ENCODE assay signal across 9 cellular contexts in genomic region chr12:96578526-96579125, GRCh38.
A peak's percentile ranks its signal among the peaks of the same experiment; 100 is the strongest.
DNase-seq lines count a peak whose midpoint lies in the region; ATAC-seq, FAIRE-seq and TF ChIP-seq lines count a peak whose summit lies in the region.
"Had no signal": no experiment of that assay in that cellular context is flagged by ENCODE, and none has a peak within 500 bp of the region (broad histone marks: within the 10 kb centered on the region; RNA-seq: fewer than 3 reads in every experiment).

No MANE protein-coding gene starts in this region.

- intact Hi-C loops in K562 (cut with micrococcal nuclease) (loop anchor here (1.0 to 5.0 kb wide), 4 partner anchors 408 to 1818 kb away; no protein-coding TSS in a partner anchor), left colon (cut with DNase I, micrococcal nuclease) (loop anchor here in 1 of 2 donors (5.0 to 10.0 kb wide), 3 partner anchors 406 to 1816 kb away; no protein-coding TSS in a partner anchor)

- no peaks in the 10 kb centered on the region for H3K27me3 ChIP-seq in K562 (ENCODE audit: control insufficient read depth in 2 of 2, insufficient read depth in 2 of 2, low read length in 2 of 2)
- no peaks in the 10 kb centered on the region for H3K27me3 ChIP-seq in upper lobe of left lung

- BruUV-seq in K562 (replicated peaks; lab: Mats Ljungman, UMichigan) = no TSS peak

- CTCF ChIA-PET in K562 (lab: Yijun Ruan, JAX; ENCODE audit: low intra/inter-chr PET ratio) = interaction anchor here (1.8 to 2.0 kb wide), 2 partner anchors 407 to 1819 kb away, joined by 7 to 10 read pairs; no protein-coding TSS in a partner anchor

- peak; percentile 64 for DNase-seq in GM03348 (ENCODE audit: low spot score)
- DNase-seq in NCI-H524 treated with DMSO at 0.1 percent for 48 hours (lab: John Stamatoyannopoulos, UW) = peak; percentile 15
- peak; percentile 10 to 59 (median 24) for DNase-seq in K562 (ENCODE audit: extremely low read depth in 1 of 4, low spot score in 3 of 4)
- DNase-seq in left colon = no peak
- DNase-seq in upper lobe of left lung = no peak
- no peak for DNase-seq in NK-92 (lab: John Stamatoyannopoulos, UW; ENCODE audit: unreplicated experiment)

- TF ChIP-seq EP300 in K562 (IDR thresholded peaks at IDR 0.05; ENCODE audit: low read length) = no peak
- TF ChIP-seq EP300 in upper lobe of left lung (IDR thresholded peaks at IDR 0.05) = no peak

- H3K27ac ChIP-seq in K562 (ENCODE audit: extremely low read depth, low read depth, low read length) (no peak overlapping the region), upper lobe of left lung (no peak overlapping the region)

- no peak overlapping the region for H2AFZ ChIP-seq in K562 (ENCODE audit: low read depth, low read length)

- 1% methylated on average over 3 of the region's 3 CpGs for WGBS in K562 (ENCODE audit: insufficient coverage, low coverage, missing lambda C conversion rate)
- 2% methylated on average over 3 of the region's 3 CpGs for WGBS in upper lobe of left lung, 2 donors

- TF ChIP-seq POLR2A in K562 (conservative IDR thresholded peaks at IDR 0.05) = no peak
- no peak for TF ChIP-seq POLR2A in upper lobe of left lung (IDR thresholded peaks at IDR 0.05)

- in situ Hi-C loops in K562 (cut with MboI) = loop anchor here (5.0 kb wide), 1 partner anchor 409 kb away; no protein-coding TSS in a partner anchor

- H3K9me3 ChIP-seq in K562 (replicated peaks; ENCODE audit: control insufficient read depth, insufficient read depth, low read depth, low read length) = no peaks in the 10 kb centered on the region
- no peaks in the 10 kb centered on the region for H3K9me3 ChIP-seq in upper lobe of left lung

- ATAC-seq in GM21447 (IDR thresholded peaks at IDR 0.05; ENCODE audit: unreplicated experiment) (peak; percentile 96), HG03571 (IDR thresholded peaks at IDR 0.05; ENCODE audit: unreplicated experiment) (peak; percentile 94), K562 (peak; percentile 85), left colon (peak; percentile 56), upper lobe of left lung (ENCODE audit: low FRiP score in 2 of 2) (peak in 1 of 2 donors; percentile 76)

- H3K79me2 ChIP-seq in K562 (ENCODE audit: control insufficient read depth, insufficient read depth, low read length) = no peaks in the 10 kb centered on the region

- TF ChIP-seq CTCF in K562 (IDR thresholded peaks at IDR 0.05 in 2 of 3, conservative IDR thresholded peaks at IDR 0.05 in 1 of 3; ENCODE audit: insufficient read depth in 2 of 3, low read depth in 1 of 3, low read length in 3 of 3) (peak; percentile 47 to 81 (median 50); a peak in 4 of 6 replicates), upper lobe of left lung (IDR thresholded peaks at IDR 0.05) (peak in 5 of 6 experiments; percentile 26 to 57 (median 34))

- TF ChIP-seq RAD21 in K562 (CRISPR knock-in tag; conservative IDR thresholded peaks at IDR 0.05 in 1 of 2, IDR thresholded peaks at IDR 0.05 in 1 of 2) = peak; percentile 80 to 87

- no peaks in the 10 kb centered on the region for H3K9me1 ChIP-seq in K562 (ENCODE audit: control insufficient read depth, insufficient read depth, low read length)

- H3K36me3 ChIP-seq in K562 (ENCODE audit: control insufficient read depth, insufficient read depth, low read length) = no peaks in the 10 kb centered on the region
- no peaks in the 10 kb centered on the region for H3K36me3 ChIP-seq in upper lobe of left lung

- peak; percentile 78 for FAIRE-seq in K562 (lab: Jason Lieb, UNC)
- FAIRE-seq: colon had no signal

- H3K4me1 ChIP-seq in K562 (replicated peaks in 1 of 2; ENCODE audit: control insufficient read depth in 2 of 2, insufficient read depth in 2 of 2, low read length in 2 of 2) = no peaks in the 10 kb centered on the region
- H3K4me1 ChIP-seq in upper lobe of left lung = no peaks in the 10 kb centered on the region

- no peak overlapping the region for H3K9ac ChIP-seq in K562 (ENCODE audit: insufficient read depth in 1 of 2, low read depth in 2 of 2, low read length in 2 of 2)

- no peak overlapping the region for H3K4me3 ChIP-seq in K562
- no peak overlapping the region for H3K4me3 ChIP-seq in upper lobe of left lung

- POLR2A ChIA-PET in K562 (lab: Yijun Ruan, JAX) = no interaction called here

- H3K4me2 ChIP-seq in K562 (ENCODE audit: insufficient read depth, low read length) = no peak overlapping the region

- H4K20me1 ChIP-seq in K562 (replicated peaks; ENCODE audit: control insufficient read depth, insufficient read depth, low read length) = no peaks in the 10 kb centered on the region

TF ChIP-seq in K562, 482 proteins besides CTCF, POLR2A, EP300 and RAD21:
- TF ChIP-seq SMC3 (conservative IDR thresholded peaks at IDR 0.05; ENCODE audit: insufficient read depth, low read depth, low read length) (peak; percentile 57), ZBTB9 (CRISPR knock-in tag; IDR thresholded peaks at IDR 0.05) (no peak), ZNF79 (CRISPR knock-in tag; IDR thresholded peaks at IDR 0.05; ENCODE audit: low read depth) (no peak), COPS2 (conservative IDR thresholded peaks at IDR 0.05) (no peak), DEAF1 (CRISPR knock-in tag; IDR thresholded peaks at IDR 0.05) (peak; percentile 70), YY1 (IDR thresholded peaks at IDR 0.05; ENCODE audit: borderline replicate concordance in 1 of 3, control insufficient read depth in 1 of 3, extremely low read depth in 1 of 3, insufficient read depth in 3 of 3, insufficient read length in 1 of 3, insufficient replicate concordance in 2 of 3, low read depth in 1 of 3, low read length in 2 of 3) (peak in 1 of 3 experiments; percentile 43)
TF ChIP-seq in K562: peak in this region for 3.

Comparison
In these comparisons a context has a peak if more than half of its experiments do, and no peak if none do; other contexts are left out.
1. DNase-seq: peak in GM03348 (single experiment), NCI-H524 treated with DMSO at 0.1 percent for 48 hours (single experiment) and K562 (4 of 4); none in left colon (0 of 2), upper lobe of left lung (0 of 2) and NK-92 (single experiment).